33 cellular contexts compared by ENCODE assay signal in the genomic region with DNA sequence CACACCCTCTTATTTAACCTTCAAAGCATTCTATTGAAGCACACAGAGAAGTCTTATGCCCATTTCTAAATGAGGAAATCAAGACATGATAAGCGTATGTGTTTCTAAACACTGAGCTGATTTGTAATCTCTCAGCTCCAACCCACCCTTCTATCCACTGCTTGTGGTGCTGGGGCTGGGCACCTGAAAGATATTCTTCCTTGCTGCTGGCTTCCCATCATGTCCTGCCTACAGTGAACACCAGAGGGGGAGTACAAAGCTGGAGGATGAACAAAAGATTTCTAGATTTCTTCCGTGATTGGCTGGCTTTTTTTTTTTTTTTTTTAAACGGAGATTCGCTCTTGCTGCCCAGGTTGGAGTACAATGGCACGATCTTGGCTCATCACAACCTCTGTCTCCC. TPM values are rescaled to one million over a fixed set of nuclear protein-coding genes. Genes with fewer than 3 reads are reported as not detected.
"Had no signal": no experiment of that assay in that cellular context is flagged by ENCODE, and none has a peak within 500 bp of the region (broad histone marks: within the 10 kb centered on the region; RNA-seq: fewer than 3 reads in every experiment).

No MANE protein-coding gene starts in this region.

- H3K4me3 Mint-ChIP-seq: stimulated activated effector memory CD8-positive, alpha-beta T cell treated with anti-CD3 and anti-CD28 coated beads, Interleukin-12 subunit alpha, Interleukin-12 subunit beta, amount 100 ng/mL, for 72 hours; stimulated activated memory B cell treated with anti-CD40 and anti-IgM and Interleukin-4, amounts not matched to agents 10 μg/mL and 1 μg/mL and 100 μg/mL, for 72 hours; stimulated activated naive CD8-positive, alpha-beta T cell treated with anti-CD3 and anti-CD28 coated beads, Interleukin-15, amount 100 ng/mL, for 72 hours; stimulated activated naive CD8-positive, alpha-beta T cell treated with anti-CD3 and anti-CD28 coated beads, Interleukin-15, Interleukin-2, amounts not matched to agents 100 ng/mL and 50 ng/mL, for 24 hours; type B pancreatic cell had no signal

- H3K4me1 ChIP-seq: stomach, suprapubic skin, testis, thyroid gland, tibial artery, tibial nerve, transverse colon, upper lobe of left lung, upper lobe of right lung, uterus, vagina had no signal

- FAIRE-seq: urothelium cell line had no signal

- H3K36me3 ChIP-seq: uterus had no signal

- H3K4me3 ChIP-seq: stomach, suprapubic skin, testis, thoracic aorta, thyroid gland, tibial artery, tibial nerve, transverse colon, upper lobe of left lung, upper lobe of right lung, uterus, vagina had no signal

- H3K4me1 Mint-ChIP-seq: stimulated activated effector memory CD8-positive, alpha-beta T cell treated with anti-CD3 and anti-CD28 coated beads, Interleukin-12 subunit alpha, Interleukin-12 subunit beta, amount 100 ng/mL, for 72 hours; stimulated activated memory B cell treated with anti-CD40 and anti-IgM and Interleukin-4, amounts not matched to agents 10 μg/mL and 1 μg/mL and 100 μg/mL, for 72 hours; stimulated activated naive CD8-positive, alpha-beta T cell treated with anti-CD3 and anti-CD28 coated beads, Interleukin-15, amount 100 ng/mL, for 72 hours had no signal

- H3K27me3 ChIP-seq: stomach, suprapubic skin, testis, thyroid gland, tibial artery, tibial nerve, transverse colon, upper lobe of left lung, upper lobe of right lung, uterus, vagina had no signal

- ATAC-seq: stimulated activated effector memory CD8-positive, alpha-beta T cell treated with anti-CD3 and anti-CD28 coated beads, Interleukin-12 subunit alpha, Interleukin-12 subunit beta, amount 100 ng/mL, for 72 hours; stimulated activated memory B cell treated with anti-CD40 and anti-IgM and Interleukin-4, amounts not matched to agents 10 μg/mL and 1 μg/mL and 100 μg/mL, for 72 hours; stimulated activated naive CD8-positive, alpha-beta T cell treated with anti-CD3 and anti-CD28 coated beads, Interleukin-15, amount 100 ng/mL, for 72 hours; stimulated activated naive CD8-positive, alpha-beta T cell treated with anti-CD3 and anti-CD28 coated beads, Interleukin-15, Interleukin-2, amounts not matched to agents 100 U/mL and 50 U/mL, for 24 hours; upper lobe of right lung had no signal

- DNase-seq: stimulated activated CD4-positive, alpha-beta T cell treated with anti-CD3 and anti-CD28 coated beads, Interleukin-2, amount 100 ng/mL, for 48 hours; stimulated activated CD4-positive, alpha-beta T cell treated with anti-CD3 and anti-CD28 coated beads, Interleukin-4, amount 100 ng/mL, for 1 hour; stimulated activated CD4-positive, alpha-beta T cell treated with anti-CD3 and anti-CD28 coated beads, Interleukin-4, amount 100 ng/mL, for 24 hours; stimulated activated CD4-positive, alpha-beta T cell treated with anti-CD3 and anti-CD28 coated beads, Interleukin-4, amount 100 ng/mL, for 4 hours; stimulated activated CD8-positive, alpha-beta memory T cell treated with anti-CD3 and anti-CD28 coated beads, Interleukin-4, amount 100 ng/mL, for 48 hours; stimulated activated naive CD4-positive, alpha-beta T cell; stimulated activated naive CD4-positive, alpha-beta T cell treated with Interleukin-2 at 50 U/mL for 16 hours; stimulated activated naive CD8-positive, alpha-beta T cell treated with anti-CD3 and anti-CD28 coated beads, Interleukin-15, amount 100 ng/mL, for 72 hours; stimulated activated naive CD8-positive, alpha-beta T cell treated with anti-CD3 and anti-CD28 coated beads, Interleukin-15, Interleukin-2, amounts not matched to agents 100 U/mL and 50 U/mL, for 24 hours; stomach; substantia nigra; testis; thyroid gland; tibial artery; transverse colon; trophoblast cell; upper lobe of left lung; upper lobe of right lung; uterus had no signal

- H3K27ac ChIP-seq: stomach, suprapubic skin, testis, thoracic aorta, thyroid gland, tibial artery, tibial nerve, transverse colon, upper lobe of left lung, upper lobe of right lung, uterus, vagina had no signal

- H3K9me3 ChIP-seq: stomach, suprapubic skin, testis, thoracic aorta, thyroid gland, transverse colon, upper lobe of left lung, upper lobe of right lung had no signal

- H3K27me3 Mint-ChIP-seq: stimulated activated memory B cell treated with anti-CD40 and anti-IgM and Interleukin-4, amounts not matched to agents 10 μg/mL and 1 μg/mL and 100 μg/mL, for 72 hours; stimulated activated naive CD8-positive, alpha-beta T cell treated with anti-CD3 and anti-CD28 coated beads, Interleukin-15, amount 100 ng/mL, for 72 hours; stimulated activated naive CD8-positive, alpha-beta T cell treated with anti-CD3 and anti-CD28 coated beads, Interleukin-15, Interleukin-2, amounts not matched to agents 100 ng/mL and 50 ng/mL, for 24 hours; type B pancreatic cell had no signal

- H3K27ac Mint-ChIP-seq: stimulated activated effector memory CD8-positive, alpha-beta T cell treated with anti-CD3 and anti-CD28 coated beads, Interleukin-12 subunit alpha, Interleukin-12 subunit beta, amount 100 ng/mL, for 72 hours; stimulated activated memory B cell treated with anti-CD40 and anti-IgM and Interleukin-4, amounts not matched to agents 10 μg/mL and 1 μg/mL and 100 μg/mL, for 72 hours; stimulated activated naive CD8-positive, alpha-beta T cell treated with anti-CD3 and anti-CD28 coated beads, Interleukin-15, Interleukin-2, amounts not matched to agents 100 ng/mL and 50 ng/mL, for 24 hours; type B pancreatic cell had no signal

- H3K9me3 Mint-ChIP-seq: stimulated activated effector memory CD8-positive, alpha-beta T cell treated with anti-CD3 and anti-CD28 coated beads, Interleukin-12 subunit alpha, Interleukin-12 subunit beta, amount 100 ng/mL, for 72 hours; stimulated activated naive CD8-positive, alpha-beta T cell treated with anti-CD3 and anti-CD28 coated beads, Interleukin-15, amount 100 ng/mL, for 72 hours had no signal

RNA-seq across cellular contexts. Expression of a gene that starts 14.4 kb away (rescaled TPM):
- total RNA-seq: stomach, subcutaneous adipose tissue, suprapubic skin, temporal lobe, thoracic aorta, tibial nerve, transverse colon, upper lobe of left lung, upper lobe of right lung, ureter, urinary bladder, uterus, vagina had no signal
- polyA plus RNA-seq: stomach, thymus, urinary bladder had no signal

RNA-seq across cellular contexts. Expression of a gene that starts 20.6 kb away (rescaled TPM):
- total RNA-seq: stomach, subcutaneous adipose tissue, temporal lobe, thoracic aorta, tibial nerve, transverse colon, upper lobe of right lung, urinary bladder, uterus, vagina had no signal
- polyA plus RNA-seq: stomach, urinary bladder had no signal
